17 cellular contexts compared by ENCODE assay signal in the genomic region with DNA sequence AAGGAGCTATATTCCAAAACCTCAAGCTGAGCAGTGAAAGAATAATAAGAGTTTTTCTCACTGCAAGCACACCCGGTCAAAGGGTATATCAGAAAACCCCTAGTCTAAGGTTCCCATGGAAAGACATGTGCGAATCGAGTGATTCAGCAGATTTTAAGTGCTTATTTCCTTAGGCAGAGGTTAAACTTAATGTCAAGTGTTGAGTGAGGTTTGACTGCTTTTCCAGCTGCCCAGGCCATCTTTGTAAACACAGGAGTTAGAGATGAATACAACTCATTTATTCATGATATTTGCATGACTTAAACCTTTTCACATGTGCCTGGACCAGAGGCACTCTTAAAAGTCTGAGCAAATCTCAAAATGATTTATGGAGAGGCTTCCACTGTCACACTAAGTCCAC.
DNase-seq lines count a peak whose midpoint lies in the region; ATAC-seq and TF ChIP-seq lines count a peak whose summit lies in the region.
"Had no signal": no experiment of that assay in that cellular context is flagged by ENCODE, and none has a peak within 500 bp of the region (broad histone marks: within the 10 kb centered on the region; RNA-seq: fewer than 3 reads in every experiment).

No MANE protein-coding gene starts in this region.

- no peak overlapping the region; the same call in 1 of the 2 replicates for H3K27ac ChIP-seq in SJCRH30
- no peak overlapping the region for H3K27ac ChIP-seq in right lobe of liver
- H3K27ac ChIP-seq: ascending aorta, epithelial cell of prostate, heart right ventricle, sigmoid colon, SJSA1 had no signal

- intact Hi-C loops in right lobe of liver (cut with DNase I), result no loop called here

- H3K4me1 ChIP-seq in HAP-1, result peaks cover 50% of the 10 kb centered on the region
- peaks cover 5% of the 10 kb centered on the region for H3K4me1 ChIP-seq in SJCRH30
- no peaks in the 10 kb centered on the region for H3K4me1 ChIP-seq in right lobe of liver
- H3K4me1 ChIP-seq: ascending aorta, sigmoid colon, SJSA1 had no signal

- DNase-seq in HAP-1 (ENCODE audit: low spot score in 2 of 2), result peak; percentile 69 to 94
- DNase-seq in SJCRH30, result peak; percentile 7 to 42
- peak; percentile 62 for DNase-seq in iris pigment epithelial cell (ENCODE audit: low read depth)
- peak; percentile 43 for DNase-seq in stromal cell of bone marrow (ENCODE audit: low read depth)
- DNase-seq in right lobe of liver, result no peak
- DNase-seq: activated CD8-positive, alpha-beta memory T cell treated with anti-CD3 and anti-CD28 coated beads, Interleukin-2, amount 50 U/mL, for 4 hours; activated naive CD4-positive, alpha-beta T cell; heart right ventricle; NCI-H1436 treated with DMSO at 0.1 percent for 48 hours; NCI-H226; nucleus accumbens; sigmoid colon had no signal

- peaks cover 4% of the 10 kb centered on the region; the same call in 1 of the 2 replicates for H3K27me3 ChIP-seq in HAP-1 (ENCODE audit: low read depth)
- no peaks in the 10 kb centered on the region for H3K27me3 ChIP-seq in SJCRH30
- no peaks in the 10 kb centered on the region for H3K27me3 ChIP-seq in right lobe of liver
- H3K27me3 ChIP-seq: ascending aorta, heart right ventricle, sigmoid colon, SJSA1 had no signal

- H3K9me3 ChIP-seq in HAP-1 (no peaks in the 10 kb centered on the region), SJCRH30 (replicated peaks) (no peaks in the 10 kb centered on the region), right lobe of liver (no peaks in the 10 kb centered on the region)
- H3K9me3 ChIP-seq: ascending aorta, heart right ventricle, sigmoid colon, SJSA1 had no signal

- no peak for TF ChIP-seq POLR2A in right lobe of liver (IDR thresholded peaks at IDR 0.05)

- no peak overlapping the region for H3K4me3 ChIP-seq in HAP-1
- H3K4me3 ChIP-seq in SJCRH30, result no peak overlapping the region
- no peak overlapping the region for H3K4me3 ChIP-seq in right lobe of liver
- H3K4me3 ChIP-seq: ascending aorta, heart right ventricle, sigmoid colon, SJSA1 had no signal

- TF ChIP-seq CTCF in right lobe of liver (IDR thresholded peaks at IDR 0.05), result no peak

- 21% methylated on average over 3 of the region's 3 CpGs for WGBS in right lobe of liver (ENCODE audit: insufficient coverage, low coverage, low lambda C conversion rate, missing lambda C conversion rate)

- H3K36me3 ChIP-seq in HAP-1 (replicated peaks), result no peaks in the 10 kb centered on the region
- no peaks in the 10 kb centered on the region for H3K36me3 ChIP-seq in SJCRH30
- H3K36me3 ChIP-seq in right lobe of liver, result no peaks in the 10 kb centered on the region
- H3K36me3 ChIP-seq: ascending aorta, heart right ventricle, sigmoid colon, SJSA1 had no signal

- in situ Hi-C loops in HAP-1 (cut with MboI; ENCODE audit: low sequenced_read_pairs), result no loop called here

- no peak for ATAC-seq in HG03342 (IDR thresholded peaks at IDR 0.05; ENCODE audit: unreplicated experiment)
- no peak for ATAC-seq in right lobe of liver
- ATAC-seq in GM21447 (IDR thresholded peaks at IDR 0.05; ENCODE audit: unreplicated experiment), result no peak
- ATAC-seq: heart right ventricle had no signal

Comparison
In these comparisons a context has a peak if more than half of its experiments do, and no peak if none do; other contexts are left out.
1. DNase-seq: peak in HAP-1 (2 of 2), SJCRH30 (2 of 2), iris pigment epithelial cell (single experiment) and stromal cell of bone marrow (single experiment); none in right lobe of liver (0 of 3).